In genomic region chr11:69078930-69079607, GRCh38 we compare ENCODE assay signal across 20 cellular contexts. TPM values are rescaled to one million over a fixed set of nuclear protein-coding genes. Genes with fewer than 3 reads are reported as not detected.
DNase-seq lines count a peak whose midpoint lies in the region; ATAC-seq and TF ChIP-seq lines count a peak whose summit lies in the region.
"Had no signal": no experiment of that assay in that cellular context is flagged by ENCODE, and none has a peak within 500 bp of the region (broad histone marks: within the 10 kb centered on the region; RNA-seq: fewer than 3 reads in every experiment).

No MANE protein-coding gene starts in this region.

- RAD21 ChIA-PET in HCT116 (lab: Charles Lee; ENCODE audit: low non-redundant PET in 1 of 2, low total read pairs in 2 of 2, uncharacterized antibody in 2 of 2, unreplicated experiment in 2 of 2): no interaction called here

- no peak for ATAC-seq in HCT116
- no peak for ATAC-seq in HG02759 (IDR thresholded peaks at IDR 0.05; ENCODE audit: unreplicated experiment)
- no peak for ATAC-seq in HG03196 (IDR thresholded peaks at IDR 0.05; ENCODE audit: unreplicated experiment)
- ATAC-seq: Panc1 had no signal

- H2BK15ac ChIP-seq in neuronal stem cell (ENCODE audit: low read length): no peak overlapping the region

- no peaks in the 10 kb centered on the region for H3K9me3 Mint-ChIP-seq in endothelial cell (ENCODE audit: unreplicated experiment)
- H3K9me3 Mint-ChIP-seq: HFFc6 had no signal

- 0 out of 2 replicates have a peak overlapping the region, but pooled peaks have one; percentile 61 for H3K9ac ChIP-seq in HCT116 (ENCODE audit: low read length)
- H3K9ac ChIP-seq in neuronal stem cell (ENCODE audit: low read depth, low read length, poor library complexity): no peak overlapping the region

- H3K4me3 ChIP-seq in ACC112 (ENCODE audit: low read depth, low read length) (no peak overlapping the region), HCT116 (replicated peaks in 1 of 2; ENCODE audit: low read depth in 1 of 2, low read length in 2 of 2) (no peak overlapping the region), neuronal stem cell (ENCODE audit: low read length in 2 of 2) (no peak overlapping the region)
- H3K4me3 ChIP-seq: A549 had no signal

- no peak for DNase-seq in HCT116 (ENCODE audit: low read depth, low spot score)
- DNase-seq in endothelial cell (ENCODE audit: low spot score): no peak
- DNase-seq in neuronal stem cell (ENCODE audit: low spot score): no peak
- no peak for DNase-seq in NOMO-1 (lab: John Stamatoyannopoulos, UW; ENCODE audit: unreplicated experiment in 2 of 2)
- DNase-seq in stimulated activated CD4-positive, alpha-beta T cell treated with anti-CD3 and anti-CD28 coated beads, Interleukin-4, amount 100 ng/mL, for 4 hours: no peak
- DNase-seq: AML-193, GOT3, HFFc6, KG1, NCI-H1105 treated with DMSO at 0.1 percent for 48 hours, NCI-H187 treated with DMSO at 0.1 percent for 48 hours, NCI-H2171, NCI-H446 treated with DMSO at 0.1 percent for 48 hours, NCI-H748 treated with DMSO at 0.1 percent for 48 hours, SHP77 had no signal

- H4K91ac ChIP-seq in neuronal stem cell (ENCODE audit: low read depth, low read length, poor library complexity): no peak overlapping the region

- no peaks in the 10 kb centered on the region for H3K27me3 ChIP-seq in ACC112 (ENCODE audit: insufficient read depth, low read length)
- H3K27me3 ChIP-seq in HCT116 (ENCODE audit: insufficient read depth, low read length): no peaks in the 10 kb centered on the region
- no peaks in the 10 kb centered on the region for H3K27me3 ChIP-seq in neuronal stem cell (ENCODE audit: control insufficient read depth in 3 of 3, insufficient read depth in 3 of 3, low read depth in 1 of 3, low read length in 3 of 3)

- peaks cover 4% of the 10 kb centered on the region for H3K79me1 ChIP-seq in neuronal stem cell (ENCODE audit: low read depth, low read length)

- no peaks in the 10 kb centered on the region for H3K27me3 Mint-ChIP-seq in endothelial cell (ENCODE audit: unreplicated experiment)

- H3K4me1 ChIP-seq in ACC112 (ENCODE audit: control insufficient read depth, insufficient read depth, low read length, unreplicated experiment): peaks cover 36% of the 10 kb centered on the region
- H3K4me1 ChIP-seq in HCT116 (ENCODE audit: control insufficient read depth in 1 of 2, insufficient read depth in 2 of 2, low read length in 2 of 2): peaks cover 32 to 48% of the 10 kb centered on the region in 2 experiments
- no peaks in the 10 kb centered on the region for H3K4me1 ChIP-seq in neuronal stem cell (ENCODE audit: control insufficient read depth in 2 of 2, insufficient read depth in 1 of 2, low read depth in 1 of 2, low read length in 2 of 2)

- H3K9me2 ChIP-seq in HCT116 (ENCODE audit: insufficient read depth): no peaks in the 10 kb centered on the region

- H2AFZ ChIP-seq in ACC112 (ENCODE audit: low read length, unreplicated experiment) (no peak overlapping the region), HCT116 (ENCODE audit: low read depth, low read length, poor library complexity, severe bottlenecking) (no peak overlapping the region), neuronal stem cell (ENCODE audit: low read length) (no peak overlapping the region)

- peak overlapping the region; percentile 34 for H3K23ac ChIP-seq in neuronal stem cell (ENCODE audit: low read depth, low read length, poor library complexity)

- no peak overlapping the region for H2AK5ac ChIP-seq in neuronal stem cell (ENCODE audit: low read depth, low read length)

- no TSS peak for BruUV-seq in HCT116 (replicated peaks; lab: Mats Ljungman, UMichigan)

- H2BK120ac ChIP-seq in neuronal stem cell (ENCODE audit: low read depth, low read length): no peak overlapping the region

- H3K4me2 ChIP-seq in HCT116 (ENCODE audit: low read length) (0 out of 2 replicates have a peak overlapping the region, but pooled peaks have one; percentile 70), neuronal stem cell (ENCODE audit: insufficient read depth, low read length, poor library complexity, severe bottlenecking) (no peak overlapping the region)
- H3K4me2 ChIP-seq: A549 had no signal

- peaks cover 28% of the 10 kb centered on the region for H3K36me3 Mint-ChIP-seq in endothelial cell (ENCODE audit: low read depth, unreplicated experiment)

- H3K36me3 ChIP-seq in ACC112 (ENCODE audit: insufficient read depth, low read length) (peaks cover 5% of the 10 kb centered on the region; the same call in 1 of the 2 replicates), HCT116 (ENCODE audit: control insufficient read depth in 1 of 2, insufficient read depth in 2 of 2, low read length in 2 of 2) (peaks cover 5 to 6% of the 10 kb centered on the region in 2 experiments; a peak in 3 of 4 replicates), neuronal stem cell (replicated peaks in 1 of 2; ENCODE audit: control insufficient read depth in 2 of 2, insufficient read depth in 2 of 2, low read length in 2 of 2) (peaks cover 6 to 22% of the 10 kb centered on the region in 2 donors)

- WGBS in neuronal stem cell (ENCODE audit: extremely low coverage in 2 of 2, insufficient read length in 2 of 2, insufficient replicate concordance in 1 of 2), 2 donors: no CpG with 5 or more reads among the region's 20 CpGs

- peak overlapping the region; percentile 42 for H3K4me3 Mint-ChIP-seq in endothelial cell (ENCODE audit: unreplicated experiment)
- H3K4me3 Mint-ChIP-seq: HFFc6 had no signal

- no peak overlapping the region for H3K18ac ChIP-seq in neuronal stem cell (ENCODE audit: low read length)

- H2BK12ac ChIP-seq in neuronal stem cell (ENCODE audit: low read length): no peak overlapping the region

- H3K27ac Mint-ChIP-seq in endothelial cell (ENCODE audit: unreplicated experiment): no peak overlapping the region
- H3K27ac Mint-ChIP-seq: HFFc6 had no signal

- TF ChIP-seq POLR2A in HCT116 (IDR thresholded peaks at IDR 0.05; ENCODE audit: borderline replicate concordance, extremely low read depth, insufficient read depth, insufficient read length): no peak

- POLR2A ChIA-PET in HCT116 (lab: Charles Lee): no interaction called here

- TF ChIP-seq CTCF in HCT116 (IDR thresholded peaks at IDR 0.05 in 2 of 3, conservative IDR thresholded peaks at IDR 0.05 in 1 of 3; ENCODE audit: borderline replicate concordance in 1 of 3, insufficient read depth in 1 of 3, low read depth in 2 of 3, low read length in 2 of 3): no peak
- TF ChIP-seq CTCF in endothelial cell (IDR thresholded peaks at IDR 0.05; ENCODE audit: unreplicated experiment): no peak

- H4K20me1 ChIP-seq in HCT116 (ENCODE audit: insufficient read depth): no peaks in the 10 kb centered on the region

- H4K8ac ChIP-seq in neuronal stem cell (ENCODE audit: low read depth, low read length): no peak overlapping the region

- H3K4ac ChIP-seq in neuronal stem cell (ENCODE audit: low read length): no peak overlapping the region

- no peaks in the 10 kb centered on the region for H3K79me2 ChIP-seq in ACC112 (ENCODE audit: control insufficient read depth, insufficient read depth, low read length, unreplicated experiment)
- H3K79me2 ChIP-seq in HCT116 (ENCODE audit: insufficient read depth, low read length): no peaks in the 10 kb centered on the region

- peak overlapping the region; percentile 18 for H2BK5ac ChIP-seq in neuronal stem cell (ENCODE audit: low read length)

- H3K14ac ChIP-seq in neuronal stem cell (ENCODE audit: low read length): no peak overlapping the region

- TF ChIP-seq RAD21 in HCT116 (IDR thresholded peaks at IDR 0.05; ENCODE audit: low read depth): no peak

- no peaks in the 10 kb centered on the region for H3K9me3 ChIP-seq in HCT116 (ENCODE audit: control insufficient read depth in 1 of 2, insufficient read depth in 1 of 2, low read depth in 1 of 2, low read length in 2 of 2)
- no peaks in the 10 kb centered on the region for H3K9me3 ChIP-seq in neuronal stem cell (replicated peaks in 1 of 2; ENCODE audit: control insufficient read depth in 2 of 2, insufficient read depth in 1 of 2, low read depth in 1 of 2, low read length in 2 of 2)
- H3K9me3 ChIP-seq: A549 had no signal

- H3K4me1 Mint-ChIP-seq in endothelial cell (ENCODE audit: unreplicated experiment): no peaks in the 10 kb centered on the region

- H3K27ac ChIP-seq in ACC112 (ENCODE audit: low read depth, low read length): 0 out of 2 replicates have a peak overlapping the region, but pooled peaks have one; percentile 64
- H3K27ac ChIP-seq in HCT116 (ENCODE audit: low read depth, low read length): no peak overlapping the region; the same call in 1 of the 2 replicates
- H3K27ac ChIP-seq in neuronal stem cell (replicated peaks; ENCODE audit: low read length): no peak overlapping the region

- CTCF ChIA-PET in HCT116 (lab: Charles Lee): no interaction called here

- intact Hi-C loops in HCT116 (cut with micrococcal nuclease): no loop called here

TF ChIP-seq in HCT116, 20 proteins besides CTCF, POLR2A, EP300 and RAD21:
- TF ChIP-seq ZBTB33 (IDR thresholded peaks at IDR 0.05; ENCODE audit: extremely low read depth, insufficient replicate concordance, low read length) (no peak), FOSL1 (IDR thresholded peaks at IDR 0.05; ENCODE audit: low read depth) (no peak), POLR2AphosphoS5 (IDR thresholded peaks at IDR 0.05; ENCODE audit: low read depth, low read length) (no peak), JUND (IDR thresholded peaks at IDR 0.05) (no peak)

RNA-seq across cellular contexts. Expression of gene TPCN2, which starts 30.3 kb away (rescaled TPM):
- total RNA-seq in HCT116 (2021; ENCODE audit: unreplicated experiment) (15.2 TPM), endothelial cell (ENCODE audit: unreplicated experiment) (31.4 TPM)
- 7.1 and 7.8 TPM in 2 replicates for polyA plus RNA-seq in HCT116 (2012)
- polyA plus RNA-seq in neuronal stem cell (2013, experiment 1 of 2): 4.3 TPM
- polyA plus RNA-seq in neuronal stem cell (2013, experiment 2 of 2): 4.3 TPM
